8 cellular contexts compared by ENCODE assay signal in genomic region chr3:4979401-4980228, GRCh38.
DNase-seq lines count a peak whose midpoint lies in the region; ATAC-seq and TF ChIP-seq lines count a peak whose summit lies in the region.

Gene BHLHE40 (plus strand): TSS chr3:4979437. CDS start chr3:4979719, 282 bp downstream.

- peaks cover 13% of the 10 kb centered on the region for H3K27me3 Mint-ChIP-seq in nephron progenitor cell (ENCODE audit: low read depth, poor library complexity)

- H3K9me3 Mint-ChIP-seq in nephron progenitor cell: no peaks in the 10 kb centered on the region

- DNase-seq in stimulated activated CD8-positive, alpha-beta memory T cell treated with anti-CD3 and anti-CD28 coated beads, Interleukin-7, amount 100 ng/mL, for 24 hours (ENCODE audit: low read depth): peak; percentile 18
- DNase-seq in stimulated activated CD8-positive, alpha-beta memory T cell treated with anti-CD3 and anti-CD28 coated beads, Interleukin-4, amount 100 ng/mL, for 48 hours: no peak
- DNase-seq in fibroblast of mammary gland (ENCODE audit: low read depth) (peak; percentile 27), nephron progenitor cell (peak; percentile 73), KG1 (lab: John Stamatoyannopoulos, UW) (no peak)

- ATAC-seq in HG03354 (IDR thresholded peaks at IDR 0.05; ENCODE audit: poor library complexity, severe bottlenecking, unreplicated experiment) (peak; percentile 6), HG02759 (IDR thresholded peaks at IDR 0.05; ENCODE audit: unreplicated experiment) (no peak)

- peaks cover 19% of the 10 kb centered on the region for H3K36me3 Mint-ChIP-seq in nephron progenitor cell (ENCODE audit: low read depth)

- H3K4me1 Mint-ChIP-seq in nephron progenitor cell: peaks cover 72% of the 10 kb centered on the region

- peak within 1 kb of the TSS; percentile 70 for H3K4me3 ChIP-seq in WI38 (ENCODE audit: low read depth, low read length)
- H3K4me3 ChIP-seq in fibroblast of mammary gland (ENCODE audit: control insufficient read depth, low read depth, low read length): peak within 1 kb of the TSS; percentile 99

- TF ChIP-seq CTCF in WI38 (IDR thresholded peaks at IDR 0.05; ENCODE audit: low read depth, low read length) (no peak), fibroblast of mammary gland (conservative IDR thresholded peaks at IDR 0.05; ENCODE audit: control insufficient read depth, insufficient read depth, low read depth, low read length) (no peak), nephron progenitor cell (IDR thresholded peaks at IDR 0.05) (no peak)

- H3K4me3 Mint-ChIP-seq in nephron progenitor cell: peak within 1 kb of the TSS; percentile 96

- H3K27ac Mint-ChIP-seq in nephron progenitor cell: peak within 1 kb of the TSS; percentile 48

Comparison
In these comparisons a context has a peak if more than half of its experiments do, and no peak if none do; other contexts are left out.
1. DNase-seq: peak in stimulated activated CD8-positive, alpha-beta memory T cell treated with anti-CD3 and anti-CD28 coated beads, Interleukin-7, amount 100 ng/mL, for 24 hours (single experiment), fibroblast of mammary gland (single experiment) and nephron progenitor cell (single experiment); none in stimulated activated CD8-positive, alpha-beta memory T cell treated with anti-CD3 and anti-CD28 coated beads, Interleukin-4, amount 100 ng/mL, for 48 hours (single experiment) and KG1 (single experiment).